In the genomic region with DNA sequence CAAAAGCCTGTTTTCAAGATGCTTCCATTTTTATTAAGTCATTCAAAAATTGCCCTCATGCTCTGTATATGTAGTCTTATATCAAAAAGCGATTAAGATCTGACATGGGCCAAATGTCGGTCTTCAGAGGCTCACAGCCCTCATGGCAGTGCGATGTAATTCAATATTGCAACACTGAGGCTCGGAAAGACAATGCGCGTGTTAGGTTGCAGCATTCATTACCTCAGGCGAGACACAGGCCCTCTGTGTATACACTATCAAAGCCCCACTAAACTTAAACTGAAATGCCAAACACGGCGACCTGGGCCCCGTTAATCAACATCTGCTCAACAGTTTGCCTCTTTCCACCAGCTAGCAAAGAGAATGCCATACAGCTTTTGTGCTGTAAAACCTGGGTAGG, we compare ENCODE assay signal across 23 cellular contexts.
DNase-seq lines count a peak whose midpoint lies in the region; ATAC-seq and TF ChIP-seq lines count a peak whose summit lies in the region.
"Had no signal": no experiment of that assay in that cellular context is flagged by ENCODE, and none has a peak within 500 bp of the region (broad histone marks: within the 10 kb centered on the region; RNA-seq: fewer than 3 reads in every experiment).

No MANE protein-coding gene starts in this region.

- H3K79me2 ChIP-seq in GM23338 (replicated peaks; ENCODE audit: insufficient read depth) (no peaks in the 10 kb centered on the region), KMS-11 (ENCODE audit: insufficient read depth, low read depth) (no peaks in the 10 kb centered on the region)

- no peaks in the 10 kb centered on the region for H3F3A ChIP-seq in GM23338 (replicated peaks; ENCODE audit: low read depth)

- H4K20me1 ChIP-seq in GM23338 (replicated peaks; ENCODE audit: insufficient read depth) (no peaks in the 10 kb centered on the region), KMS-11 (ENCODE audit: insufficient read depth) (no peaks in the 10 kb centered on the region)

- H3K27ac ChIP-seq in GM23338 (ENCODE audit: low read depth) (peak overlapping the region; percentile 27), KMS-11 (peak overlapping the region; percentile 47; the same call in 1 of the 2 replicates), gastrocnemius medialis (no peak overlapping the region)
- no peak overlapping the region for H3K27ac ChIP-seq in CD8-positive, alpha-beta T cell (ENCODE audit: low read depth, low read length)
- H3K27ac ChIP-seq: GM23248 had no signal

- intact Hi-C loops in CD8-positive, alpha-beta T cell (cut with DNase I, micrococcal nuclease): no loop called here
- intact Hi-C loops in gastrocnemius medialis (cut with DNase I; ENCODE audit: low total_unique reads): no loop called here

- no peak for TF ChIP-seq CTCF in GM23338 (conservative IDR thresholded peaks at IDR 0.05; ENCODE audit: low read depth in 2 of 2)
- no peak for TF ChIP-seq CTCF in KMS-11 (conservative IDR thresholded peaks at IDR 0.05; ENCODE audit: low read depth, low read length)
- no peak for TF ChIP-seq CTCF in nephron (IDR thresholded peaks at IDR 0.05; ENCODE audit: unreplicated experiment in 3 of 3)
- TF ChIP-seq CTCF in CD8-positive, alpha-beta T cell (IDR thresholded peaks at IDR 0.05): no peak
- TF ChIP-seq CTCF in gastrocnemius medialis (IDR thresholded peaks at IDR 0.05 in 4 of 5, conservative IDR thresholded peaks at IDR 0.05 in 1 of 5): no peak

- H3K4me1 ChIP-seq in GM23338 (ENCODE audit: insufficient read depth) (peaks cover 32% of the 10 kb centered on the region), KMS-11 (ENCODE audit: low read depth, poor library complexity, severe bottlenecking) (peaks cover 25% of the 10 kb centered on the region), gastrocnemius medialis (no peaks in the 10 kb centered on the region)
- no peaks in the 10 kb centered on the region for H3K4me1 ChIP-seq in CD8-positive, alpha-beta T cell (ENCODE audit: insufficient read depth, low read length)

- ATAC-seq in GM23338: peak; percentile 31; the same call in 2 of the 3 replicates
- no peak for ATAC-seq in HG02623 (IDR thresholded peaks at IDR 0.05; ENCODE audit: unreplicated experiment)
- ATAC-seq in CD8-positive, alpha-beta T cell: no peak
- ATAC-seq in gastrocnemius medialis: no peak
- ATAC-seq: HCT116 had no signal

- peaks cover 4% of the 10 kb centered on the region for H3K27me3 Mint-ChIP-seq in GM23338 (ENCODE audit: insufficient read depth, low read depth, poor library complexity)
- H3K27me3 Mint-ChIP-seq in nephron (ENCODE audit: low read depth): no peaks in the 10 kb centered on the region
- no peaks in the 10 kb centered on the region for H3K27me3 Mint-ChIP-seq in CD8-positive, alpha-beta T cell (ENCODE audit: low read depth)

- no peak overlapping the region for H3K9ac ChIP-seq in KMS-11
- H3K9ac ChIP-seq: GM23248 had no signal

- TF ChIP-seq POLR2A in gastrocnemius medialis (IDR thresholded peaks at IDR 0.05): no peak

- H3K4me2 ChIP-seq in GM23338 (no peak overlapping the region), KMS-11 (peak overlapping the region; percentile 63)

- no peak overlapping the region for H2AFZ ChIP-seq in GM23338
- H2AFZ ChIP-seq in KMS-11 (ENCODE audit: low read depth): no peak overlapping the region; the same call in 1 of the 2 replicates
- H2AFZ ChIP-seq: GM23248 had no signal

- no peaks in the 10 kb centered on the region for H3K36me3 Mint-ChIP-seq in GM23338 (ENCODE audit: low read depth)
- H3K36me3 Mint-ChIP-seq in nephron (ENCODE audit: low read depth): no peaks in the 10 kb centered on the region
- no peaks in the 10 kb centered on the region for H3K36me3 Mint-ChIP-seq in CD8-positive, alpha-beta T cell

- POLR2A ChIA-PET in CD8-positive, alpha-beta T cell (lab: Charles Lee): no interaction called here

- peaks cover 47% of the 10 kb centered on the region for H3K4me1 Mint-ChIP-seq in GM23338
- H3K4me1 Mint-ChIP-seq in nephron: peaks cover 71% of the 10 kb centered on the region
- H3K4me1 Mint-ChIP-seq in CD8-positive, alpha-beta T cell (ENCODE audit: low read depth): no peaks in the 10 kb centered on the region

- no peaks in the 10 kb centered on the region; the same call in 2 of the 3 replicates for H3K9me3 Mint-ChIP-seq in GM23338
- H3K9me3 Mint-ChIP-seq in nephron: no peaks in the 10 kb centered on the region
- H3K9me3 Mint-ChIP-seq in CD8-positive, alpha-beta T cell: no peaks in the 10 kb centered on the region

- DNase-seq in GM23338 (ENCODE audit: low spot score) (peak; percentile 21), NCI-H2171 treated with DMSO at 0.1 percent for 48 hours (lab: John Stamatoyannopoulos, UW) (peak; percentile 88), gastrocnemius medialis (no peak), G401 (ENCODE audit: low spot score) (no peak)
- DNase-seq in CD8-positive, alpha-beta T cell: no peak
- DNase-seq: C1 segment of cervical spinal cord; DND-41; GDM1; GM23248; IMR-90; Karpas-422; NCI-H1048; NCI-H1436; NCI-H2029; NCI-H226; NCI-H526 treated with DMSO at 0.1 percent for 48 hours; NK-92 treated with Interleukin-12 subunit alpha and Interleukin-12 subunit beta, amount 100 ng/mL, for 24 hours; T-helper 1 cell; T-helper 9 cell had no signal

- CTCF ChIA-PET in CD8-positive, alpha-beta T cell (lab: Charles Lee): no interaction called here

- no peaks in the 10 kb centered on the region for H3K9me3 ChIP-seq in CD8-positive, alpha-beta T cell (ENCODE audit: low read length)
- no peaks in the 10 kb centered on the region for H3K9me3 ChIP-seq in gastrocnemius medialis

- in situ Hi-C loops in gastrocnemius medialis (cut with MboI; ENCODE audit: low sequenced_read_pairs in 4 of 4): no loop called here
- in situ Hi-C loops in G401 (cut with HindIII; ENCODE audit: low sequenced_read_pairs): no loop called here

- no peak overlapping the region for H3K4me3 Mint-ChIP-seq in GM23338
- no peak overlapping the region for H3K4me3 Mint-ChIP-seq in nephron
- no peak overlapping the region for H3K4me3 Mint-ChIP-seq in CD8-positive, alpha-beta T cell

- H3K9me2 ChIP-seq in GM23338 (ENCODE audit: insufficient read depth): no peaks in the 10 kb centered on the region

- H3K36me3 ChIP-seq in GM23338 (ENCODE audit: insufficient read depth) (no peaks in the 10 kb centered on the region), KMS-11 (ENCODE audit: insufficient read depth) (no peaks in the 10 kb centered on the region), gastrocnemius medialis (no peaks in the 10 kb centered on the region)
- no peaks in the 10 kb centered on the region for H3K36me3 ChIP-seq in CD8-positive, alpha-beta T cell (ENCODE audit: insufficient read depth, low read length)

- H3K27ac Mint-ChIP-seq in GM23338 (peak overlapping the region; percentile 77; the same call in 1 of the 2 replicates), nephron (peak overlapping the region; percentile 59 to 77 (median 65))
- H3K27ac Mint-ChIP-seq in CD8-positive, alpha-beta T cell: no peak overlapping the region

- no peaks in the 10 kb centered on the region for H3K27me3 ChIP-seq in GM23338 (ENCODE audit: insufficient read depth)
- H3K27me3 ChIP-seq in KMS-11 (ENCODE audit: insufficient read depth, low read depth): no peaks in the 10 kb centered on the region
- no peaks in the 10 kb centered on the region for H3K27me3 ChIP-seq in CD8-positive, alpha-beta T cell (ENCODE audit: insufficient read depth, low read length)
- H3K27me3 ChIP-seq in gastrocnemius medialis: no peaks in the 10 kb centered on the region

- H3K4me3 ChIP-seq in GM23338: no peak overlapping the region
- H3K4me3 ChIP-seq in KMS-11 (IDR thresholded peaks at IDR 0.05; ENCODE audit: insufficient read depth, low read depth, low read length): no peak overlapping the region
- no peak overlapping the region for H3K4me3 ChIP-seq in CD8-positive, alpha-beta T cell (ENCODE audit: low read depth, low read length)
- no peak overlapping the region for H3K4me3 ChIP-seq in gastrocnemius medialis
- H3K4me3 ChIP-seq: GM23248 had no signal

TF ChIP-seq in GM23338, 12 proteins besides CTCF, POLR2A, EP300 and RAD21:
- TF ChIP-seq JUNB (IDR thresholded peaks at IDR 0.05; ENCODE audit: unreplicated experiment) (no peak), CREB1 (CRISPR knock-in tag; IDR thresholded peaks at IDR 0.05; ENCODE audit: low read depth) (no peak), ZNF114 (CRISPR knock-in tag; IDR thresholded peaks at IDR 0.05) (no peak)
- TF ChIP-seq, protein P1, sequence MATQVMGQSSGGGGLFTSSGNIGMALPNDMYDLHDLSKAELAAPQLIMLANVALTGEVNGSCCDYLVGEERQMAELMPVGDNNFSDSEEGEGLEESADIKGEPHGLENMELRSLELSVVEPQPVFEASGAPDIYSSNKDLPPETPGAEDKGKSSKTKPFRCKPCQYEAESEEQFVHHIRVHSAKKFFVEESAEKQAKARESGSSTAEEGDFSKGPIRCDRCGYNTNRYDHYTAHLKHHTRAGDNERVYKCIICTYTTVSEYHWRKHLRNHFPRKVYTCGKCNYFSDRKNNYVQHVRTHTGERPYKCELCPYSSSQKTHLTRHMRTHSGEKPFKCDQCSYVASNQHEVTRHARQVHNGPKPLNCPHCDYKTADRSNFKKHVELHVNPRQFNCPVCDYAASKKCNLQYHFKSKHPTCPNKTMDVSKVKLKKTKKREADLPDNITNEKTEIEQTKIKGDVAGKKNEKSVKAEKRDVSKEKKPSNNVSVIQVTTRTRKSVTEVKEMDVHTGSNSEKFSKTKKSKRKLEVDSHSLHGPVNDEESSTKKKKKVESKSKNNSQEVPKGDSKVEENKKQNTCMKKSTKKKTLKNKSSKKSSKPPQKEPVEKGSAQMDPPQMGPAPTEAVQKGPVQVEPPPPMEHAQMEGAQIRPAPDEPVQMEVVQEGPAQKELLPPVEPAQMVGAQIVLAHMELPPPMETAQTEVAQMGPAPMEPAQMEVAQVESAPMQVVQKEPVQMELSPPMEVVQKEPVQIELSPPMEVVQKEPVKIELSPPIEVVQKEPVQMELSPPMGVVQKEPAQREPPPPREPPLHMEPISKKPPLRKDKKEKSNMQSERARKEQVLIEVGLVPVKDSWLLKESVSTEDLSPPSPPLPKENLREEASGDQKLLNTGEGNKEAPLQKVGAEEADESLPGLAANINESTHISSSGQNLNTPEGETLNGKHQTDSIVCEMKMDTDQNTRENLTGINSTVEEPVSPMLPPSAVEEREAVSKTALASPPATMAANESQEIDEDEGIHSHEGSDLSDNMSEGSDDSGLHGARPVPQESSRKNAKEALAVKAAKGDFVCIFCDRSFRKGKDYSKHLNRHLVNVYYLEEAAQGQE (IDR thresholded peaks at IDR 0.05; ENCODE audit: unreplicated experiment): no peak
- TF ChIP-seq, protein P2, sequence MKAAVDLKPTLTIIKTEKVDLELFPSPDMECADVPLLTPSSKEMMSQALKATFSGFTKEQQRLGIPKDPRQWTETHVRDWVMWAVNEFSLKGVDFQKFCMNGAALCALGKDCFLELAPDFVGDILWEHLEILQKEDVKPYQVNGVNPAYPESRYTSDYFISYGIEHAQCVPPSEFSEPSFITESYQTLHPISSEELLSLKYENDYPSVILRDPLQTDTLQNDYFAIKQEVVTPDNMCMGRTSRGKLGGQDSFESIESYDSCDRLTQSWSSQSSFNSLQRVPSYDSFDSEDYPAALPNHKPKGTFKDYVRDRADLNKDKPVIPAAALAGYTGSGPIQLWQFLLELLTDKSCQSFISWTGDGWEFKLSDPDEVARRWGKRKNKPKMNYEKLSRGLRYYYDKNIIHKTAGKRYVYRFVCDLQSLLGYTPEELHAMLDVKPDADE (IDR thresholded peaks at IDR 0.05): no peak

Comparison
In these comparisons a context has a peak if more than half of its experiments do, and no peak if none do; other contexts are left out.
1. DNase-seq: peak in GM23338 (single experiment) and NCI-H2171 treated with DMSO at 0.1 percent for 48 hours (single experiment); none in CD8-positive, alpha-beta T cell (0 of 7), gastrocnemius medialis (0 of 2) and G401 (single experiment).
2. H3K27ac ChIP-seq: peak in GM23338 (single experiment) and KMS-11 (single experiment); none in CD8-positive, alpha-beta T cell (single experiment) and gastrocnemius medialis (0 of 4).